8 cellular contexts compared by ENCODE assay signal in genomic region chr6:138455746-138456392, GRCh38. TPM values are rescaled to one million over a fixed set of nuclear protein-coding genes. Genes with fewer than 3 reads are reported as not detected.
A peak's percentile ranks its signal among the peaks of the same experiment; 100 is the strongest.
DNase-seq lines count a peak whose midpoint lies in the region; ATAC-seq and TF ChIP-seq lines count a peak whose summit lies in the region.

No MANE protein-coding gene starts in this region.

- H3K27ac ChIP-seq in 22Rv1 (peak overlapping the region; percentile 13; the same call in 1 of the 2 replicates), Peyer's patch (peak overlapping the region; percentile 13 to 70 (median 66)), dorsolateral prefrontal cortex (no peak overlapping the region), sigmoid colon (no peak overlapping the region)

- no peaks in the 10 kb centered on the region for H3K9me3 ChIP-seq in Peyer's patch
- no peaks in the 10 kb centered on the region for H3K9me3 ChIP-seq in BE2C
- no peaks in the 10 kb centered on the region for H3K9me3 ChIP-seq in sigmoid colon

- TF ChIP-seq POLR2A in Peyer's patch (IDR thresholded peaks at IDR 0.05) (no peak), sigmoid colon (IDR thresholded peaks at IDR 0.05) (no peak)

- TF ChIP-seq CTCF in 22Rv1 (IDR thresholded peaks at IDR 0.05): no peak
- no peak for TF ChIP-seq CTCF in Peyer's patch (IDR thresholded peaks at IDR 0.05)
- TF ChIP-seq CTCF in BE2C (IDR thresholded peaks at IDR 0.05; ENCODE audit: low read depth, low read length): no peak
- TF ChIP-seq CTCF in dorsolateral prefrontal cortex (IDR thresholded peaks at IDR 0.05 in 54 of 56, conservative IDR thresholded peaks at IDR 0.05 in 2 of 56; ENCODE audit: low read depth in 1 of 56, partially characterized antibody in 56 of 56): no peak
- no peak for TF ChIP-seq CTCF in sigmoid colon (IDR thresholded peaks at IDR 0.05)

- H3K36me3 ChIP-seq in Peyer's patch (no peaks in the 10 kb centered on the region), BE2C (no peaks in the 10 kb centered on the region), sigmoid colon (no peaks in the 10 kb centered on the region)

- ATAC-seq in GM18858 (IDR thresholded peaks at IDR 0.05; ENCODE audit: unreplicated experiment): peak; percentile 93
- ATAC-seq in HG02973 (IDR thresholded peaks at IDR 0.05; ENCODE audit: unreplicated experiment): peak; percentile 98

- no peak for TF ChIP-seq EP300 in sigmoid colon (IDR thresholded peaks at IDR 0.05)

- H3K4me1 ChIP-seq in Peyer's patch: peaks cover 0 to 37% (median 5%) of the 10 kb centered on the region in 4 donors
- no peaks in the 10 kb centered on the region for H3K4me1 ChIP-seq in BE2C
- no peaks in the 10 kb centered on the region for H3K4me1 ChIP-seq in sigmoid colon

- DNase-seq in Peyer's patch: peak in 2 of 3 donors; percentile 52 to 64
- peak; percentile 10 for DNase-seq in fibroblast of gingiva (ENCODE audit: low read depth)
- no peak for DNase-seq in BE2C
- no peak for DNase-seq in dorsolateral prefrontal cortex
- no peak for DNase-seq in sigmoid colon

- 10 to 30% methylated on average over 7 of the region's 7 CpGs for whole genome bisulfite sequencing in sigmoid colon, 2 donors

- intact Hi-C loops in dorsolateral prefrontal cortex (cut with DNase I) (no loop called here), sigmoid colon (cut with DNase I) (no loop called here)

- H3K4me3 ChIP-seq in Peyer's patch (peak overlapping the region in 3 of 4 donors; percentile 1 to 12 (median 5)), BE2C (ENCODE audit: low read depth, low read length) (no peak overlapping the region), dorsolateral prefrontal cortex (no peak overlapping the region), sigmoid colon (no peak overlapping the region)

- H3K27me3 ChIP-seq in Peyer's patch (no peaks in the 10 kb centered on the region), BE2C (peaks cover 4% of the 10 kb centered on the region; the same call in 1 of the 2 replicates), dorsolateral prefrontal cortex (no peaks in the 10 kb centered on the region), sigmoid colon (no peaks in the 10 kb centered on the region)

RNA-seq across cellular contexts. Expression of gene NHSL1, which starts 43.4 kb away (rescaled TPM):
- 100 to 1,000 TPM in 3 of 4 donors, 10 to 100 TPM in 1; 48.7 to 187 (median 160) TPM for total RNA-seq in Peyer's patch
- polyA plus RNA-seq in BE2C (2012; ENCODE audit: insufficient read depth, insufficient read length, low read depth): 0.06 TPM
- total RNA-seq in dorsolateral prefrontal cortex: 10 to 100 TPM in 116 of 120 experiments, 1 to 10 TPM in 4; 5.8 to 59.0 (median 19.0) TPM
- total RNA-seq in sigmoid colon: 1 to 10 TPM; 6.5 to 8.6 (median 7.0) TPM
- polyA plus RNA-seq in sigmoid colon: 10 to 100 TPM; 13.2 to 17.5 (median 16.9) TPM

RNA-seq across cellular contexts. Expression of gene HEBP2, which starts 51.8 kb away (rescaled TPM):
- total RNA-seq in Peyer's patch (10 to 100 TPM; 30.4 to 85.8 (median 46.6) TPM), dorsolateral prefrontal cortex (10 to 100 TPM in 118 of 120 experiments, 1 to 10 TPM in 2; 8.3 to 29.9 (median 17.4) TPM), sigmoid colon (10 to 100 TPM; 46.3 to 75.3 (median 65.5) TPM)
- 55.5 TPM for polyA plus RNA-seq in BE2C (2012; ENCODE audit: insufficient read depth, insufficient read length, low read depth)
- polyA plus RNA-seq in sigmoid colon: 10 to 100 TPM; 16.6 to 21.0 (median 19.4) TPM

Comparison
In these comparisons a context has a peak if more than half of its experiments do, and no peak if none do; other contexts are left out.
1. H3K27ac ChIP-seq: peak in 22Rv1 (single experiment) and Peyer's patch (4 of 4); none in dorsolateral prefrontal cortex (0 of 59) and sigmoid colon (0 of 4).
2. DNase-seq: peak in Peyer's patch (2 of 3) and fibroblast of gingiva (single experiment); none in BE2C (single experiment), dorsolateral prefrontal cortex (0 of 10) and sigmoid colon (single experiment).
3. H3K4me3 ChIP-seq: peak in Peyer's patch (3 of 4); none in BE2C (single experiment), dorsolateral prefrontal cortex (0 of 59) and sigmoid colon (0 of 4).